1 cellular context compared by ENCODE assay signal in genomic region chr6:26550250-26550993, GRCh38.
TF ChIP-seq lines count a peak whose summit lies in the region.

No MANE protein-coding gene starts in this region.

TF ChIP-seq in SK-N-SH treated with all-trans-retinoic acid at 6 μM for 48 hours, 23 proteins besides CTCF, POLR2A, EP300 and RAD21 (continued from another document):
- TF ChIP-seq CREB5 (CRISPR knock-in tag; IDR thresholded peaks at IDR 0.05; ENCODE audit: low read depth) (peak; percentile 94), ZNF70 (CRISPR knock-in tag; IDR thresholded peaks at IDR 0.05) (peak; percentile 71), TOX (CRISPR knock-in tag; IDR thresholded peaks at IDR 0.05; ENCODE audit: borderline replicate concordance) (peak; percentile 92), BACH2 (CRISPR knock-in tag; IDR thresholded peaks at IDR 0.05; ENCODE audit: borderline replicate concordance) (peak; percentile 98), CSRNP3 (CRISPR knock-in tag; IDR thresholded peaks at IDR 0.05) (peak; percentile 94), ZNF8 (CRISPR knock-in tag; IDR thresholded peaks at IDR 0.05) (peak; percentile 84), RARB (CRISPR knock-in tag; IDR thresholded peaks at IDR 0.05) (peak; percentile 94), GLIS3 (CRISPR knock-in tag; IDR thresholded peaks at IDR 0.05) (peak; percentile 96), OSR1 (CRISPR knock-in tag; IDR thresholded peaks at IDR 0.05) (peak; percentile 99), ZNF565 (CRISPR knock-in tag; conservative IDR thresholded peaks at IDR 0.05; ENCODE audit: low read depth) (peak; percentile 96), ESRRG (CRISPR knock-in tag; IDR thresholded peaks at IDR 0.05) (peak; percentile 94)
- TF ChIP-seq, protein P1, sequence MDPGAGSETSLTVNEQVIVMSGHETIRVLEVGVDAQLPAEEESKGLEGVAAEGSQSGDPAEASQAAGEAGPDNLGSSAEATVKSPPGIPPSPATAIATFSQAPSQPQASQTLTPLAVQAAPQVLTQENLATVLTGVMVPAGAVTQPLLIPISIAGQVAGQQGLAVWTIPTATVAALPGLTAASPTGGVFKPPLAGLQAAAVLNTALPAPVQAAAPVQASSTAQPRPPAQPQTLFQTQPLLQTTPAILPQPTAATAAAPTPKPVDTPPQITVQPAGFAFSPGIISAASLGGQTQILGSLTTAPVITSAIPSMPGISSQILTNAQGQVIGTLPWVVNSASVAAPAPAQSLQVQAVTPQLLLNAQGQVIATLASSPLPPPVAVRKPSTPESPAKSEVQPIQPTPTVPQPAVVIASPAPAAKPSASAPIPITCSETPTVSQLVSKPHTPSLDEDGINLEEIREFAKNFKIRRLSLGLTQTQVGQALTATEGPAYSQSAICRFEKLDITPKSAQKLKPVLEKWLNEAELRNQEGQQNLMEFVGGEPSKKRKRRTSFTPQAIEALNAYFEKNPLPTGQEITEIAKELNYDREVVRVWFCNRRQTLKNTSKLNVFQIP (CRISPR knock-in tag; IDR thresholded peaks at IDR 0.05; ENCODE audit: borderline replicate concordance, low read depth) = peak; percentile 92; the same call in 1 of the 2 replicates
- TF ChIP-seq, protein P2, sequence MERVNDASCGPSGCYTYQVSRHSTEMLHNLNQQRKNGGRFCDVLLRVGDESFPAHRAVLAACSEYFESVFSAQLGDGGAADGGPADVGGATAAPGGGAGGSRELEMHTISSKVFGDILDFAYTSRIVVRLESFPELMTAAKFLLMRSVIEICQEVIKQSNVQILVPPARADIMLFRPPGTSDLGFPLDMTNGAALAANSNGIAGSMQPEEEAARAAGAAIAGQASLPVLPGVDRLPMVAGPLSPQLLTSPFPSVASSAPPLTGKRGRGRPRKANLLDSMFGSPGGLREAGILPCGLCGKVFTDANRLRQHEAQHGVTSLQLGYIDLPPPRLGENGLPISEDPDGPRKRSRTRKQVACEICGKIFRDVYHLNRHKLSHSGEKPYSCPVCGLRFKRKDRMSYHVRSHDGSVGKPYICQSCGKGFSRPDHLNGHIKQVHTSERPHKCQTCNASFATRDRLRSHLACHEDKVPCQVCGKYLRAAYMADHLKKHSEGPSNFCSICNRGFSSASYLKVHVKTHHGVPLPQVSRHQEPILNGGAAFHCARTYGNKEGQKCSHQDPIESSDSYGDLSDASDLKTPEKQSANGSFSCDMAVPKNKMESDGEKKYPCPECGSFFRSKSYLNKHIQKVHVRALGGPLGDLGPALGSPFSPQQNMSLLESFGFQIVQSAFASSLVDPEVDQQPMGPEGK (CRISPR knock-in tag; IDR thresholded peaks at IDR 0.05; ENCODE audit: borderline replicate concordance) = peak; percentile 81
